ENCODE assay signal across 8 cellular contexts in the genomic region with DNA sequence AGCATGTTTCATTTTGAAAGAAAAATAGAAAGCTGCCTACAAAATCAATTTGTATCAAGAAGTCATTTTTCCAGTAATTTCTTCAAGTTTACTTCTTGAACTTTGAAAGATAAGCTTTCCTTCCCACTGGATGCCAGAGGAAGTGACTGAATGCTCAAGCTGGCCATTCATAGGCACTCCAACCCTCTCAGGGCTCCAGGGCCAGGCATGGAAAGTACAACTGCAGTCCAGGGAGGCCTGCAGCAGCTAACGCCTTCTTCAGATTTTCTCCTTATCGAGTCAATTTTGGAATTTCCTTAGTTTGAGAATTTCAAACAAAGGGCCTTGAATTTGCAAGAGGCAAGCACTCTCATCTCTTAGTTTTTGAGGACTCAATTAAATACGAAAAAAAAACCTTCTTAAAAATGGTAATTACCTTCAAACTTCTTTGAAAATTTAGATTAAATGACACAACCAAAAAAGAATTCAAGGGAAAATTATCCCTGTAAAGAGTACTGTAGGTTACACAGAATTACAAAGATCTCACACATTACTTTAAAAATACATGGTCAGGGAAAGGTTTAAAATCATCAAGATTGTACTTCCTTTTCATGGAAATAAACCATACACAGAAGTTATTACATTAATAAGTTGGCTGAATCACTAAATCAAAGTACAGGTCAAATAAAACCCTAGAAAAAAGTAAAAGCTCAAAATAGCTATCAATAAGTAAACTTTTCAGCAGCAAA. TPM values are rescaled to one million over a fixed set of nuclear protein-coding genes. Genes with fewer than 3 reads are reported as not detected.
DNase-seq lines count a peak whose midpoint lies in the region; ATAC-seq, FAIRE-seq and TF ChIP-seq lines count a peak whose summit lies in the region.

No MANE protein-coding gene starts in this region.

- in situ Hi-C loops in transverse colon (cut with MboI; ENCODE audit: low pct_ligation_motif_present in 1 of 4, low pct_unique_long_range_greater_than_20kb in 1 of 4, low sequenced_read_pairs in 3 of 4) = loop anchor here in 2 of 4 donors (25.0 kb wide), 1 partner anchor 350 kb away; a partner anchor contains a TSS

- H3K4me2 ChIP-seq in A549 = peak overlapping the region; percentile 98
- peak overlapping the region; percentile 88 for H3K4me2 ChIP-seq in HCT116 (ENCODE audit: low read length)

- H3K4me3 ChIP-seq in A549 (peak overlapping the region; percentile 79), HCT116 (replicated peaks in 1 of 2; ENCODE audit: low read depth in 1 of 2, low read length in 2 of 2) (peak overlapping the region in 1 of 2 experiments; percentile 91; a peak in 1 of 4 replicates), adrenal gland (peak overlapping the region in 1 of 4 donors; percentile 58), kidney epithelial cell (ENCODE audit: low read depth, low read length) (peak overlapping the region; percentile 95), transverse colon (peak overlapping the region in 2 of 4 donors; percentile 68 to 83)

- no TSS peak for BruUV-seq in HCT116 (replicated peaks; lab: Mats Ljungman, UMichigan)

- POLR2A ChIA-PET in A549 (lab: Yijun Ruan, JAX) = no interaction called here
- POLR2A ChIA-PET in HCT116 (lab: Charles Lee) = interaction anchor here (1.2 to 1.4 kb wide), 2 partner anchors 8 to 361 kb away, joined by 3 to 4 read pairs; a partner anchor contains a TSS

- FAIRE-seq in A549 (lab: Jason Lieb, UNC) = no peak

- no peak for TF ChIP-seq POLR2A in A549 (IDR thresholded peaks at IDR 0.05; ENCODE audit: low read length)
- TF ChIP-seq POLR2A in HCT116 (IDR thresholded peaks at IDR 0.05; ENCODE audit: borderline replicate concordance, extremely low read depth, insufficient read depth, insufficient read length) = no peak
- no peak for TF ChIP-seq POLR2A in adrenal gland (IDR thresholded peaks at IDR 0.05)
- TF ChIP-seq POLR2A in transverse colon (IDR thresholded peaks at IDR 0.05) = no peak

- RAD21 ChIA-PET in HCT116 (lab: Charles Lee; ENCODE audit: low non-redundant PET in 1 of 2, low total read pairs in 2 of 2, uncharacterized antibody in 2 of 2, unreplicated experiment in 2 of 2) = no interaction called here

- H2AFZ ChIP-seq in HCT116 (ENCODE audit: low read depth, low read length, poor library complexity, severe bottlenecking) = no peak overlapping the region

- no peaks in the 10 kb centered on the region for H3K36me3 ChIP-seq in HCT116 (ENCODE audit: control insufficient read depth in 1 of 2, insufficient read depth in 2 of 2, low read length in 2 of 2)
- H3K36me3 ChIP-seq in adrenal gland (replicated peaks in 1 of 2) = no peaks in the 10 kb centered on the region
- H3K36me3 ChIP-seq in kidney epithelial cell (ENCODE audit: control insufficient read depth, insufficient read depth, low read length) = no peaks in the 10 kb centered on the region
- no peaks in the 10 kb centered on the region for H3K36me3 ChIP-seq in transverse colon

- ATAC-seq in A549 (no peak), HCT116 (no peak), HG03139 (IDR thresholded peaks at IDR 0.05; ENCODE audit: unreplicated experiment) (no peak)

- H3K79me2 ChIP-seq in HCT116 (ENCODE audit: insufficient read depth, low read length) = peaks cover 71% of the 10 kb centered on the region

- CTCF ChIA-PET in A549 (lab: Yijun Ruan, JAX) (interaction anchor here (0.5 to 4.9 kb wide), 4 partner anchors 18 to 1793 kb away, joined by 3 to 20 read pairs (median 8); no protein-coding TSS in a partner anchor), HCT116 (lab: Charles Lee) (interaction anchor here (0.8 kb wide), 1 partner anchor 349 kb away, joined by 3 read pairs; no protein-coding TSS in a partner anchor)

- TF ChIP-seq RAD21 in A549 (conservative IDR thresholded peaks at IDR 0.05 in 1 of 2, IDR thresholded peaks at IDR 0.05 in 1 of 2) (no peak), HCT116 (IDR thresholded peaks at IDR 0.05; ENCODE audit: low read depth) (no peak)

- H3K4me1 ChIP-seq in A549 = peaks cover 57% of the 10 kb centered on the region
- peaks cover 21 to 28% of the 10 kb centered on the region in 2 experiments for H3K4me1 ChIP-seq in HCT116 (ENCODE audit: control insufficient read depth in 1 of 2, insufficient read depth in 2 of 2, low read length in 2 of 2)
- H3K4me1 ChIP-seq in adrenal gland (replicated peaks in 1 of 2) = peaks cover 20 to 53% of the 10 kb centered on the region in 2 donors
- H3K4me1 ChIP-seq in transverse colon = peaks cover 24 to 59% (median 37%) of the 10 kb centered on the region in 4 donors

- intact Hi-C loops in HCT116 (cut with micrococcal nuclease) (no loop called here), adrenal gland (cut with DNase I) (no loop called here), transverse colon (cut with DNase I; ENCODE audit: low total_unique reads) (no loop called here)

- TF ChIP-seq EP300 in A549 (IDR thresholded peaks at IDR 0.05) (no peak), transverse colon (IDR thresholded peaks at IDR 0.05; ENCODE audit: low read depth) (no peak)

- H3K27me3 ChIP-seq in HCT116 (ENCODE audit: insufficient read depth, low read length) (no peaks in the 10 kb centered on the region), adrenal gland (no peaks in the 10 kb centered on the region), kidney epithelial cell (ENCODE audit: control insufficient read depth, insufficient read depth, low read length) (no peaks in the 10 kb centered on the region), transverse colon (no peaks in the 10 kb centered on the region)

- peak overlapping the region; percentile 96 to 98 for H3K27ac ChIP-seq in A549
- no peak overlapping the region for H3K27ac ChIP-seq in HCT116 (ENCODE audit: low read depth, low read length)
- peak overlapping the region in 4 of 5 donors; percentile 91 to 100 (median 96) for H3K27ac ChIP-seq in adrenal gland
- H3K27ac ChIP-seq in transverse colon = peak overlapping the region; percentile 98 to 99 (median 98)

- 25% methylated on average over 3 of the region's 3 CpGs for WGBS in A549 (ENCODE audit: missing lambda C conversion rate)
- WGBS in adrenal gland, 4 donors = 39 to 47% (median 44%) methylated on average over 3 of the region's 3 CpGs
- WGBS in transverse colon (ENCODE audit: low coverage in 1 of 2), 2 donors = 41 to 47% methylated on average over 3 of the region's 3 CpGs

- no peaks in the 10 kb centered on the region for H3K9me2 ChIP-seq in HCT116 (ENCODE audit: insufficient read depth)

- DNase-seq in A549 (ENCODE audit: low read depth in 1 of 2, low spot score in 1 of 2) (peak in 1 of 2 experiments; percentile 41), HCT116 (ENCODE audit: low read depth, low spot score) (no peak), adrenal gland (peak in 6 of 7 donors; percentile 39 to 63 (median 41)), kidney epithelial cell (ENCODE audit: low read depth) (no peak), transverse colon (peak; percentile 21), D341Med (ENCODE audit: low spot score) (no peak), DMS53 treated with DMSO at 0.1 percent for 48 hours (lab: John Stamatoyannopoulos, UW; ENCODE audit: unreplicated experiment) (no peak)

- H3K9me3 ChIP-seq in A549 (no peaks in the 10 kb centered on the region), HCT116 (ENCODE audit: control insufficient read depth in 1 of 2, insufficient read depth in 1 of 2, low read depth in 1 of 2, low read length in 2 of 2) (no peaks in the 10 kb centered on the region), adrenal gland (replicated peaks in 1 of 3) (no peaks in the 10 kb centered on the region), transverse colon (no peaks in the 10 kb centered on the region)

- peak overlapping the region; percentile 95 for H3K9ac ChIP-seq in HCT116 (ENCODE audit: low read length)

- H4K20me1 ChIP-seq in HCT116 (ENCODE audit: insufficient read depth) = peaks cover 20% of the 10 kb centered on the region

- TF ChIP-seq CTCF in A549 (IDR thresholded peaks at IDR 0.05) = no peak
- no peak for TF ChIP-seq CTCF in HCT116 (IDR thresholded peaks at IDR 0.05 in 2 of 3, conservative IDR thresholded peaks at IDR 0.05 in 1 of 3; ENCODE audit: borderline replicate concordance in 1 of 3, insufficient read depth in 1 of 3, low read depth in 2 of 3, low read length in 2 of 3)
- peak in 1 of 6 experiments; percentile 21 for TF ChIP-seq CTCF in adrenal gland (IDR thresholded peaks at IDR 0.05)
- TF ChIP-seq CTCF in kidney epithelial cell (IDR thresholded peaks at IDR 0.05; ENCODE audit: insufficient read depth, low read length, poor library complexity, severe bottlenecking) = no peak
- TF ChIP-seq CTCF in transverse colon (IDR thresholded peaks at IDR 0.05) = no peak

TF ChIP-seq in A549, 52 proteins besides CTCF, POLR2A, EP300 and RAD21 (continues in another document):
- TF ChIP-seq SREBF2 (IDR thresholded peaks at IDR 0.05) (no peak), TFCP2L1 (CRISPR knock-in tag; IDR thresholded peaks at IDR 0.05) (no peak)

TF ChIP-seq in HCT116, 20 proteins besides CTCF, POLR2A, EP300 and RAD21:
- TF ChIP-seq SP1 (IDR thresholded peaks at IDR 0.05; ENCODE audit: low read depth) (peak; percentile 5; the same call in 1 of the 2 replicates), EZH2phosphoT487 (IDR thresholded peaks at IDR 0.05; ENCODE audit: borderline replicate concordance) (no peak)

RNA-seq across cellular contexts. Expression of a gene that starts 2.5 kb away (rescaled TPM):
- 92.5 and 92.9 TPM in 2 replicates for polyA plus RNA-seq in A549 (2011; rRNA removed)
- 40.3 and 40.7 TPM in 2 replicates for polyA plus RNA-seq in A549 (2012; cell fraction: cytosol; rRNA removed)
- 32.3 and 66.4 TPM in 2 replicates for polyA plus RNA-seq in A549 (2012; cell fraction: nucleus; rRNA removed)
- 48.6 to 50.9 TPM (median 50.6 TPM) in 3 replicates for polyA plus RNA-seq in A549 (2017; fragmentation: RNase III; extraction: RNeasy Plus Mini Kit Qiagen cat#74134 plus additional on column Dnase treatment)
- 56.1 and 57.4 TPM in 2 replicates for polyA minus RNA-seq in A549 (2011; rRNA and poly(A)+ RNA removed)
- total RNA-seq in HCT116 (2021; ENCODE audit: unreplicated experiment) = 69.5 TPM
- polyA plus RNA-seq in HCT116 (2012) = 35.2 and 42.6 TPM in 2 replicates
- total RNA-seq in adrenal gland = 10 to 100 TPM; 35.0 to 74.5 (median 50.5) TPM
- polyA plus RNA-seq in adrenal gland = 10 to 100 TPM; 23.7 to 57.4 (median 29.0) TPM
- 50.9 and 59.6 TPM in 2 replicates for total RNA-seq in kidney epithelial cell
- 100 to 1,000 TPM in 1 of 4 donors, 10 to 100 TPM in 3; 65.9 to 180 (median 86.1) TPM for total RNA-seq in transverse colon

Comparison
In these comparisons a context has a peak if more than half of its experiments do, and no peak if none do; other contexts are left out.
1. DNase-seq: peak in adrenal gland (6 of 7) and transverse colon (single experiment); none in HCT116 (single experiment), kidney epithelial cell (single experiment), D341Med (single experiment) and DMS53 treated with DMSO at 0.1 percent for 48 hours (single experiment).